Comparison of ENCODE assay signal across 1 cellular context in the genomic region with DNA sequence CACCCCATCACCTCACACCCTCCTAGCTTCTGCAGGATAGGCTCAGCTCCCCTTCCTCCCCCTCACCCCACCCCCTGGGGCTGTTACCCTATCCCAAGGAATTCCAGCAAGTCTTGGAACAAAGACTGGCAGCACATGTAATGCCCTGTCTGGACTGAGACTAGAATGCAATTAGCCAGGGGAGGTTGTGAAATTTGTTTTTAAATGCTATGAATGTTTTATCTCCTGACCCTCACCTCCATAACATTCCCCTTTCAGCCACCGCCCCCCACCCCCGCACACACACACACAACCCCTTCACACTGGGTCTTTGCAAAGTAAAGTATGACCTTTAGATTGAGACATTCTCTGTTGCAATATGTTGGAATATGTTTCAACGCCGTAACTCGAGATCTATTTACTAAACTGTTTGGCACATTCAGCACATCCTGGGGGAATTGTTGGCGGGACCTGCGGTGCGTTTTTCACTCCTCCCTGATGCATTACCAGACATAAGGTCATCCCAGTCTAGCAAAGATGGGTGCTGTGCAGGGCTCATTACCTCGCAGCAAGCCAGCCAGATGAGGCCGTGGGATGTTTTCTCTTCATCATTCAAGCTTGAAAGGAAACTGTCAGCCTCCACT.
TF ChIP-seq lines count a peak whose summit lies in the region.

No MANE protein-coding gene starts in this region.

TF ChIP-seq in H1, 55 proteins besides CTCF, POLR2A, EP300 and RAD21:
- no peak for TF ChIP-seq SP1 (IDR thresholded peaks at IDR 0.05; ENCODE audit: low read depth, low read length)
- TF ChIP-seq TEAD4 (IDR thresholded peaks at IDR 0.05; ENCODE audit: low read depth, low read length): peak; percentile 59; the same call in 1 of the 2 replicates
- no peak for TF ChIP-seq RFX5 (IDR thresholded peaks at IDR 0.05; ENCODE audit: borderline replicate concordance, low read depth, low read length)
- TF ChIP-seq HDAC2 (IDR thresholded peaks at IDR 0.05; ENCODE audit: borderline replicate concordance in 1 of 2, low read depth in 2 of 2, low read length in 2 of 2): 0 out of 4 replicates have a peak, but pooled peaks of 1 of the 2 experiments have one; percentile 55
